In genomic region chr17:45413498-45413923, GRCh38 we compare ENCODE assay signal across 12 cellular contexts. TPM values are rescaled to one million over a fixed set of nuclear protein-coding genes. Genes with fewer than 3 reads are reported as not detected.
DNase-seq lines count a peak whose midpoint lies in the region; ATAC-seq lines count a peak whose summit lies in the region.
"Had no signal": no experiment of that assay in that cellular context is flagged by ENCODE, and none has a peak within 500 bp of the region (broad histone marks: within the 10 kb centered on the region; RNA-seq: fewer than 3 reads in every experiment).

No MANE protein-coding gene starts in this region.

- H3K4me1 Mint-ChIP-seq in dendritic cell treated with granulocyte-macrophage colony-stimulating factor and Interleukin-4, amounts not matched to agents 40 ng/mL and 50 ng/mL, for 4 days (ENCODE audit: low read depth), result peaks cover 76% of the 10 kb centered on the region
- peaks cover 20 to 48% (median 24%) of the 10 kb centered on the region in 4 donors for H3K4me1 Mint-ChIP-seq in CD4-positive, alpha-beta memory T cell

- peaks cover 28% of the 10 kb centered on the region for H3K4me1 ChIP-seq in CD4-positive, alpha-beta memory T cell (ENCODE audit: insufficient read depth, low read length)

- no peaks in the 10 kb centered on the region for H3K9me3 Mint-ChIP-seq in dendritic cell treated with granulocyte-macrophage colony-stimulating factor and Interleukin-4, amounts not matched to agents 40 ng/mL and 50 ng/mL, for 4 days
- H3K9me3 Mint-ChIP-seq in CD4-positive, alpha-beta memory T cell, result no peaks in the 10 kb centered on the region
- H3K9me3 Mint-ChIP-seq: central memory CD8-positive, alpha-beta T cell had no signal

- DNase-seq in CD1c-positive myeloid dendritic cell (ENCODE audit: extremely low spot score) (peak; percentile 88), mucosa of gallbladder (ENCODE audit: low spot score) (peak; percentile 83), SW480 (ENCODE audit: low spot score) (no peak), DMS79 treated with DMSO at 0.1 percent for 48 hours (lab: John Stamatoyannopoulos, UW) (no peak)
- no peak for DNase-seq in CD4-positive, alpha-beta memory T cell
- DNase-seq in activated CD8-positive, alpha-beta memory T cell treated with anti-CD3 and anti-CD28 coated beads for 24 hours, result no peak
- DNase-seq: activated effector memory CD4-positive, alpha-beta T cell treated with anti-CD3 and anti-CD28 coated beads, Interleukin-2, amount 50 U/mL, for 16 hours; foreskin fibroblast; NCI-H187 had no signal

- no peak overlapping the region for H3K27ac ChIP-seq in CD4-positive, alpha-beta memory T cell (ENCODE audit: low read depth, low read length)

- no peaks in the 10 kb centered on the region for H3K9me3 ChIP-seq in CD4-positive, alpha-beta memory T cell (ENCODE audit: control insufficient read depth in 1 of 2, low read length in 2 of 2)

- H3K27me3 ChIP-seq in CD4-positive, alpha-beta memory T cell (ENCODE audit: insufficient read depth, low read length), result no peaks in the 10 kb centered on the region

- POLR2A ChIA-PET in CD4-positive, alpha-beta memory T cell (lab: Charles Lee; ENCODE audit: partially characterized antibody), result no interaction called here

- CTCF ChIA-PET in CD4-positive, alpha-beta memory T cell (lab: Charles Lee; ENCODE audit: partially characterized antibody), result no interaction called here

- H3K4me3 ChIP-seq in CD4-positive, alpha-beta memory T cell (ENCODE audit: low read length in 2 of 2), result no peak overlapping the region

- no peaks in the 10 kb centered on the region for H3K36me3 ChIP-seq in CD4-positive, alpha-beta memory T cell (ENCODE audit: insufficient read depth, low read length)

- peak; percentile 40 for ATAC-seq in HG03571 (IDR thresholded peaks at IDR 0.05; ENCODE audit: unreplicated experiment)

- no peaks in the 10 kb centered on the region for H3K27me3 Mint-ChIP-seq in dendritic cell treated with granulocyte-macrophage colony-stimulating factor and Interleukin-4, amounts not matched to agents 40 ng/mL and 50 ng/mL, for 4 days
- H3K27me3 Mint-ChIP-seq in CD4-positive, alpha-beta memory T cell, result no peaks in the 10 kb centered on the region
- H3K27me3 Mint-ChIP-seq: central memory CD8-positive, alpha-beta T cell had no signal

- peaks cover 63% of the 10 kb centered on the region for H3K36me3 Mint-ChIP-seq in dendritic cell treated with granulocyte-macrophage colony-stimulating factor and Interleukin-4, amounts not matched to agents 40 ng/mL and 50 ng/mL, for 4 days (ENCODE audit: low read depth)
- peaks cover 0 to 19% of the 10 kb centered on the region in 2 donors for H3K36me3 Mint-ChIP-seq in CD4-positive, alpha-beta memory T cell

- intact Hi-C loops in dendritic cell treated with granulocyte-macrophage colony-stimulating factor and Interleukin-4, amounts not matched to agents 40 ng/mL and 50 ng/mL, for 4 days (cut with micrococcal nuclease), result loop anchor here (2.0 kb wide), 1 partner anchor 15 kb away; no protein-coding TSS in a partner anchor
- intact Hi-C loops in CD4-positive, alpha-beta memory T cell (cut with micrococcal nuclease), result no loop called here

- H3K4me3 Mint-ChIP-seq in dendritic cell treated with granulocyte-macrophage colony-stimulating factor and Interleukin-4, amounts not matched to agents 40 ng/mL and 50 ng/mL, for 4 days, result no peak overlapping the region
- H3K4me3 Mint-ChIP-seq in CD4-positive, alpha-beta memory T cell, result no peak overlapping the region
- H3K4me3 Mint-ChIP-seq: central memory CD8-positive, alpha-beta T cell had no signal

- H3K27ac Mint-ChIP-seq in dendritic cell treated with granulocyte-macrophage colony-stimulating factor and Interleukin-4, amounts not matched to agents 40 ng/mL and 50 ng/mL, for 4 days, result peak overlapping the region; percentile 75
- no peak overlapping the region for H3K27ac Mint-ChIP-seq in CD4-positive, alpha-beta memory T cell

RNA-seq across cellular contexts. Expression of gene ARHGAP27, which starts 19.2 kb away (rescaled TPM):
- total RNA-seq in mucosa of gallbladder, result 98.1 TPM
- total RNA-seq in CD4-positive, alpha-beta memory T cell, result 100 to 1,000 TPM; 108 to 113 TPM
- polyA plus RNA-seq in CD4-positive, alpha-beta memory T cell, result 10 to 100 TPM; 23.0 to 30.6 TPM

Comparison
In these comparisons a context has a peak if more than half of its experiments do, and no peak if none do; other contexts are left out.
1. DNase-seq: peak in CD1c-positive myeloid dendritic cell (single experiment) and mucosa of gallbladder (single experiment); none in SW480 (single experiment), DMS79 treated with DMSO at 0.1 percent for 48 hours (single experiment), CD4-positive, alpha-beta memory T cell (0 of 5) and activated CD8-positive, alpha-beta memory T cell treated with anti-CD3 and anti-CD28 coated beads for 24 hours (single experiment).